ENCODE assay signal across 7 cellular contexts in genomic region chr19:41541990-41542584, GRCh38. TPM values are rescaled to one million over a fixed set of nuclear protein-coding genes. Genes with fewer than 3 reads are reported as not detected.
A peak's percentile ranks its signal among the peaks of the same experiment; 100 is the strongest.
DNase-seq lines count a peak whose midpoint lies in the region; ATAC-seq, FAIRE-seq and TF ChIP-seq lines count a peak whose summit lies in the region.

No MANE protein-coding gene starts in this region.

- intact Hi-C loops in pancreas (cut with DNase I): no loop called here

- peak; percentile 59 for TF ChIP-seq CTCF in GM12872 (IDR thresholded peaks at IDR 0.05; ENCODE audit: insufficient read depth, low read depth, low read length)
- TF ChIP-seq CTCF in pancreas (IDR thresholded peaks at IDR 0.05): peak; percentile 16 to 51 (median 20)

- peak in 1 of 4 donors; percentile 53 for ATAC-seq in pancreas
- no peak for ATAC-seq in HG03521 (IDR thresholded peaks at IDR 0.05; ENCODE audit: unreplicated experiment)
- ATAC-seq in GM21528 (IDR thresholded peaks at IDR 0.05; ENCODE audit: low FRiP score, unreplicated experiment): no peak

- H3K9me3 ChIP-seq in pancreas: no peaks in the 10 kb centered on the region

- 39 to 47% methylated on average over 13 of the region's 13 CpGs for WGBS in pancreas, 2 donors

- no peaks in the 10 kb centered on the region for H3K27me3 ChIP-seq in pancreas

- DNase-seq in NCI-H2227 treated with DMSO at 0.1 percent for 48 hours (lab: John Stamatoyannopoulos, UW) (peak; percentile 46), erythroblast (lab: John Stamatoyannopoulos, UW) (peak; percentile 53 to 75), pancreas (peak in 2 of 6 donors; percentile 27 to 75)
- peak; percentile 51 to 65 for DNase-seq in activated CD8-positive, alpha-beta memory T cell treated with anti-CD3 and anti-CD28 coated beads for 4 hours (ENCODE audit: low read depth in 2 of 2)

- H3K4me1 ChIP-seq in pancreas: no peaks in the 10 kb centered on the region

- no peak for FAIRE-seq in pancreas (lab: Jason Lieb, UNC)

- TF ChIP-seq POLR2A in erythroblast (IDR thresholded peaks at IDR 0.05; ENCODE audit: low read length): no peak

- no peaks in the 10 kb centered on the region for H3K36me3 ChIP-seq in pancreas

- H3K4me3 ChIP-seq in pancreas: no peak overlapping the region

- H3K27ac ChIP-seq in pancreas: no peak overlapping the region

RNA-seq across cellular contexts. Expression of gene CEACAM21, which starts 33.9 kb away (rescaled TPM):
- 1 to 10 TPM in 1 of 6 donors, under 1 TPM in 3, not detected in 2; 0.09 to 1.2 (median 0.53) TPM for total RNA-seq in pancreas
- polyA plus RNA-seq in pancreas: 1 to 10 TPM in 1 of 2 donors, under 1 TPM in 1; 0.23 to 1.2 TPM
